In the genomic region with DNA sequence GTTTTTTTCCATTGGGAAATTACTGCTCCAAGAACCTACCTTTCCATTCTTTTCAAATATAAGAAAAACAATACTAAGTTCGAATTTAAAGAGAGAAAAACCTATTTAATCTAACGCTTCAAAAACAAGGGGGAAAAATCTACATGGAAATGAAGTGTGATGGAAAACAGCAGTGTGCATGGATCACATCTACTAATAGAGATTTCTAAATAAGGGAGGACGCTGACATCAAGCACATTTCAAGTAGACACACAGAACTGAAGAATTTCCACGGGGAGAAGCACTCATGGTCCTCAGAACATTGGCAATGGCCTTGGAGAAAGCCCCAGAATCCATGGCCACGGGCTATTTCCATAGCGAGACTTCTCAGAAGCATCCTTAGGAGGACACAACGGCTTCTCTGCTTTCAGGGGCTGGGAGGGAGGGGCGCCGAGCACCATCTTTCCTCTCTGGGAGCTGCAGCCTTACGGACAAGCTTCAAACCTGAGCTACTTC, we compare ENCODE assay signal across 8 cellular contexts. TPM values are rescaled to one million over a fixed set of nuclear protein-coding genes. Genes with fewer than 3 reads are reported as not detected.
A peak's percentile ranks its signal among the peaks of the same experiment; 100 is the strongest.
DNase-seq lines count a peak whose midpoint lies in the region; ATAC-seq and TF ChIP-seq lines count a peak whose summit lies in the region.

No MANE protein-coding gene starts in this region.

- no peaks in the 10 kb centered on the region for H3K27me3 ChIP-seq in duodenal mucosa (ENCODE audit: control insufficient read depth in 1 of 2, insufficient read depth in 2 of 2, low read length in 2 of 2)

- BruUV-seq in Calu3 (replicated peaks; lab: Mats Ljungman, UMichigan): no TSS peak

- no peak for ATAC-seq in HG02678 (IDR thresholded peaks at IDR 0.05; ENCODE audit: unreplicated experiment)

- no peaks in the 10 kb centered on the region for H3K9me3 ChIP-seq in duodenal mucosa (ENCODE audit: control insufficient read depth in 1 of 2, low read length in 2 of 2)

- peak overlapping the region; percentile 74 for H3K27ac Mint-ChIP-seq in Calu3 (ENCODE audit: unreplicated experiment)
- peak overlapping the region; percentile 99 for H3K27ac Mint-ChIP-seq in neural crest cell (ENCODE audit: unreplicated experiment)

- no peaks in the 10 kb centered on the region for H3K27me3 Mint-ChIP-seq in Calu3 (ENCODE audit: unreplicated experiment)
- H3K27me3 Mint-ChIP-seq in neural crest cell (ENCODE audit: low read depth): no peaks in the 10 kb centered on the region

- peak overlapping the region; percentile 91 to 92 for H3K9ac ChIP-seq in duodenal mucosa (ENCODE audit: low read depth in 1 of 2, low read length in 2 of 2)

- peak overlapping the region; percentile 88 for H3K4me3 Mint-ChIP-seq in Calu3 (ENCODE audit: low read depth, unreplicated experiment)
- H3K4me3 Mint-ChIP-seq in neural crest cell: peak overlapping the region; percentile 98

- H3K4me3 ChIP-seq in LNCaP clone FGC (ENCODE audit: low read depth, low read length): peak overlapping the region; percentile 57
- H3K4me3 ChIP-seq in duodenal mucosa (ENCODE audit: low read depth in 1 of 2, low read length in 2 of 2): peak overlapping the region; percentile 91 to 92

- H3K9me3 Mint-ChIP-seq in Calu3 (ENCODE audit: low read depth, unreplicated experiment): no peaks in the 10 kb centered on the region
- H3K9me3 Mint-ChIP-seq in neural crest cell: peaks cover 5% of the 10 kb centered on the region

- CTCF ChIA-PET in Calu3 (lab: Charles Lee): interaction anchor here (0.9 to 1.1 kb wide), 3 partner anchors 56 to 307 kb away, joined by 3 to 4 read pairs (median 3); partner anchors contain the start of gene ARHGEF3

- DNase-seq in Calu3: no peak
- DNase-seq in LNCaP clone FGC (ENCODE audit: low read depth): no peak
- no peak for DNase-seq in neural crest cell (ENCODE audit: low read depth, low spot score)
- DNase-seq in NCI-H446 (lab: John Stamatoyannopoulos, UW): no peak
- DNase-seq in midbrain (lab: John Stamatoyannopoulos, UW): no peak
- no peak for DNase-seq in dedifferentiated amniotic fluid mesenchymal stem cell (ENCODE audit: extremely low spot score)

- TF ChIP-seq CTCF in Calu3 (IDR thresholded peaks at IDR 0.05; ENCODE audit: unreplicated experiment) (no peak), LNCaP clone FGC (IDR thresholded peaks at IDR 0.05; ENCODE audit: control insufficient read depth, extremely low read depth, insufficient read depth) (no peak), neural crest cell (conservative IDR thresholded peaks at IDR 0.05) (no peak)

- intact Hi-C loops in Calu3 (cut with micrococcal nuclease; ENCODE audit: unreplicated experiment): no loop called here

- H3K36me3 Mint-ChIP-seq in Calu3 (ENCODE audit: insufficient read depth, unreplicated experiment) (peaks cover 46% of the 10 kb centered on the region), neural crest cell (ENCODE audit: low read depth) (peaks cover 47% of the 10 kb centered on the region)

- peaks cover 15 to 18% of the 10 kb centered on the region in 2 donors for H3K4me1 ChIP-seq in duodenal mucosa (ENCODE audit: control insufficient read depth in 1 of 2, insufficient read depth in 2 of 2, low read length in 2 of 2)

- peak overlapping the region; percentile 99 for H3K27ac ChIP-seq in duodenal mucosa (ENCODE audit: low read depth, low read length)

- H3K4me1 Mint-ChIP-seq in Calu3 (ENCODE audit: low read depth, unreplicated experiment) (no peaks in the 10 kb centered on the region), neural crest cell (peaks cover 48% of the 10 kb centered on the region)

- no peaks in the 10 kb centered on the region for H3K36me3 ChIP-seq in duodenal mucosa (ENCODE audit: control insufficient read depth in 1 of 2, insufficient read depth in 2 of 2, low read length in 2 of 2)

RNA-seq across cellular contexts. Expression of gene TASOR, which starts 1.1 kb away (rescaled TPM):
- 56.4 and 56.8 TPM in 2 replicates for total RNA-seq in Calu3 (2022)
- 62.2 and 62.7 TPM in 2 replicates for total RNA-seq in neural crest cell
